In the genomic region with DNA sequence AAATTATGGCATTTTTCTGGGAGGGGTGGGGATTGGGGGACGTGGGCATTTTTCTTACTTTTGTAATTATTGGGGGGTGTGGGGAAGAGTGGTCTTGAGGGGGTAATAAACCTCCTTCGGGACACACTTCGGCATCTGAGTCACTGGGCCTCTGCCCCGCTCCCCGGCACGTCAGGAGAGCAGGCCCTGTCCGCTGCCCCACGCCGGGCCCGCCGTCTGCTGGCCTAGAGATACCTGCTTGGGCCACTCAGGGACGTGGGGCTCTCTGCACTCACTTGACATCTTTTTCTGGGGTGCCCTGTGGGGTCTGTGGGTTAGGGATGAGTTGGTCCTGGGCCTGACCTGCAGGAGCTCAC, we compare ENCODE assay signal across 9 cellular contexts. TPM values are rescaled to one million over a fixed set of nuclear protein-coding genes. Genes with fewer than 3 reads are reported as not detected.
DNase-seq lines count a peak whose midpoint lies in the region; ATAC-seq and TF ChIP-seq lines count a peak whose summit lies in the region.
"Had no signal": no experiment of that assay in that cellular context is flagged by ENCODE, and none has a peak within 500 bp of the region (broad histone marks: within the 10 kb centered on the region; RNA-seq: fewer than 3 reads in every experiment).

No MANE protein-coding gene starts in this region.

- H3F3A ChIP-seq in GM23248 (ENCODE audit: insufficient read depth) = peaks cover 49% of the 10 kb centered on the region

- peaks cover 25% of the 10 kb centered on the region for H3K79me2 ChIP-seq in GM23248 (ENCODE audit: insufficient read depth)

- H3K9me3 Mint-ChIP-seq in glutamatergic neuron (ENCODE audit: unreplicated experiment) = peaks cover 14% of the 10 kb centered on the region

- H3K36me3 Mint-ChIP-seq in glutamatergic neuron (ENCODE audit: unreplicated experiment) = no peaks in the 10 kb centered on the region

- no peak overlapping the region for H3K9ac ChIP-seq in GM23248
- no peak overlapping the region for H3K9ac ChIP-seq in skeletal muscle tissue (ENCODE audit: low read depth in 1 of 3, low read length in 3 of 3)

- peaks cover 15% of the 10 kb centered on the region; the same call in 1 of the 2 replicates for H3K36me3 ChIP-seq in GM23248 (ENCODE audit: low read depth)
- peaks cover 34% of the 10 kb centered on the region for H3K36me3 ChIP-seq in SJSA1
- H3K36me3 ChIP-seq in skeletal muscle tissue (ENCODE audit: control insufficient read depth in 3 of 3, insufficient read depth in 3 of 3, low read length in 3 of 3) = peaks cover 9 to 10% (median 9%) of the 10 kb centered on the region in 3 donors
- H3K36me3 ChIP-seq in BE2C = peaks cover 8% of the 10 kb centered on the region

- H3K27ac ChIP-seq in GM23248 (peak overlapping the region; percentile 97; the same call in 1 of the 2 replicates), SJSA1 (peak overlapping the region; percentile 67; the same call in 1 of the 2 replicates), skeletal muscle tissue (ENCODE audit: low read depth, low read length) (peak overlapping the region; percentile 91)

- 83 to 87% methylated on average over 12 of the region's 12 CpGs for WGBS in GM23248 (ENCODE audit: low coverage in 1 of 2, low lambda C conversion rate in 2 of 2, missing lambda C conversion rate in 2 of 2), 2 experiments

- H3K9me2 ChIP-seq in GM23248 (ENCODE audit: insufficient read depth) = no peaks in the 10 kb centered on the region

- peak overlapping the region; percentile 59 for H3K27ac Mint-ChIP-seq in glutamatergic neuron (ENCODE audit: unreplicated experiment)

- no peak for TF ChIP-seq CTCF in glutamatergic neuron (IDR thresholded peaks at IDR 0.05; ENCODE audit: partially characterized antibody, unreplicated experiment)
- no peak for TF ChIP-seq CTCF in BE2C (IDR thresholded peaks at IDR 0.05; ENCODE audit: low read depth, low read length)

- peaks cover 16% of the 10 kb centered on the region for H3K27me3 Mint-ChIP-seq in glutamatergic neuron (ENCODE audit: unreplicated experiment)

- H3K4me3 ChIP-seq in GM23248 (no peak overlapping the region), SJSA1 (no peak overlapping the region), skeletal muscle tissue (ENCODE audit: low read length in 3 of 3) (no peak overlapping the region), BE2C (ENCODE audit: low read depth, low read length) (no peak overlapping the region)

- H2AFZ ChIP-seq in GM23248 = no peak overlapping the region

- H3K9me3 ChIP-seq in GM23248 (ENCODE audit: low read depth) (no peaks in the 10 kb centered on the region), SJSA1 (replicated peaks) (no peaks in the 10 kb centered on the region; the same call in 1 of the 2 replicates), skeletal muscle tissue (ENCODE audit: control insufficient read depth in 3 of 3, low read length in 3 of 3) (no peaks in the 10 kb centered on the region), BE2C (no peaks in the 10 kb centered on the region)

- H3K4me1 ChIP-seq in GM23248 (ENCODE audit: insufficient read depth) (peaks cover 24% of the 10 kb centered on the region), SJSA1 (replicated peaks) (peaks cover 33% of the 10 kb centered on the region), skeletal muscle tissue (ENCODE audit: control insufficient read depth in 3 of 3, insufficient read depth in 3 of 3, low read length in 3 of 3) (peaks cover 27 to 34% (median 32%) of the 10 kb centered on the region in 3 donors), BE2C (peaks cover 14% of the 10 kb centered on the region)

- H3K27me3 ChIP-seq in GM23248 (replicated peaks; ENCODE audit: insufficient read depth) (no peaks in the 10 kb centered on the region), SJSA1 (replicated peaks) (no peaks in the 10 kb centered on the region), skeletal muscle tissue (ENCODE audit: control insufficient read depth in 3 of 3, insufficient read depth in 3 of 3, low read length in 3 of 3) (no peaks in the 10 kb centered on the region), BE2C (no peaks in the 10 kb centered on the region)

- peaks cover 10% of the 10 kb centered on the region; the same call in 1 of the 2 replicates for H4K20me1 ChIP-seq in GM23248 (ENCODE audit: insufficient read depth)

- in situ Hi-C loops in GM23248 (cut with MboI) = no loop called here

- no peak for DNase-seq in GM23248
- DNase-seq in SJSA1 (ENCODE audit: low read depth in 1 of 2, low spot score in 2 of 2) = no peak
- no peak for DNase-seq in glutamatergic neuron
- DNase-seq in stimulated activated CD4-positive, alpha-beta T cell treated with anti-CD3 and anti-CD28 coated beads, Interleukin-2, amount 100 ng/mL, for 48 hours = no peak
- DNase-seq in BE2C = no peak
- no peak for DNase-seq in GOT3 (lab: John Stamatoyannopoulos, UW)
- DNase-seq: NCI-H2029 treated with DMSO at 0.1 percent for 48 hours had no signal

- peaks cover 22% of the 10 kb centered on the region for H3K4me1 Mint-ChIP-seq in glutamatergic neuron (ENCODE audit: low read depth, unreplicated experiment)

- no peak overlapping the region for H3K4me2 ChIP-seq in GM23248 (ENCODE audit: unreplicated experiment)

- ATAC-seq in HG03280 (IDR thresholded peaks at IDR 0.05; ENCODE audit: unreplicated experiment) = no peak

- H3K4me3 Mint-ChIP-seq in glutamatergic neuron (ENCODE audit: unreplicated experiment) = no peak overlapping the region

RNA-seq across cellular contexts. Expression of a gene that starts 3.5 kb away (rescaled TPM):
- total RNA-seq in GM23248 (2014; rRNA removed; shearing (Covaris generic)) = 2,276 and 2,848 TPM in 2 replicates
- polyA plus RNA-seq in GM23248 (2016; fragmentation: Nextera tagmentation; extraction: Ambion mirVana) = 8,171 and 8,242 TPM in 2 replicates
- total RNA-seq in SJSA1 (2014; rRNA removed; shearing (Covaris generic)) = 2,837 and 3,145 TPM in 2 replicates
- total RNA-seq in glutamatergic neuron (ENCODE audit: unreplicated experiment) (875 TPM), skeletal muscle tissue (470 TPM)
- polyA plus RNA-seq in BE2C (2012; ENCODE audit: insufficient read depth, insufficient read length, low read depth) = 845 TPM

RNA-seq across cellular contexts. Expression of a gene that starts 7.0 kb away (rescaled TPM):
- 106 and 119 TPM in 2 replicates for total RNA-seq in GM23248 (2014; rRNA removed; shearing (Covaris generic))
- 92.7 and 97.3 TPM in 2 replicates for polyA plus RNA-seq in GM23248 (2016; fragmentation: Nextera tagmentation; extraction: Ambion mirVana)
- total RNA-seq in SJSA1 (2014; rRNA removed; shearing (Covaris generic)) = 57.4 and 75.1 TPM in 2 replicates
- total RNA-seq in glutamatergic neuron (ENCODE audit: unreplicated experiment) (87.7 TPM), skeletal muscle tissue (20.4 TPM)
- polyA plus RNA-seq in BE2C (2012; ENCODE audit: insufficient read depth, insufficient read length, low read depth) = 70.8 TPM

RNA-seq across cellular contexts. Expression of a gene that starts 28.2 kb away (rescaled TPM):
- not detected in 2 replicates for total RNA-seq in GM23248 (2014; rRNA removed; shearing (Covaris generic))
- polyA plus RNA-seq in GM23248 (2016; fragmentation: Nextera tagmentation; extraction: Ambion mirVana) = not detected in 2 replicates
- 0.16 and 1.7 TPM in 2 replicates for total RNA-seq in SJSA1 (2014; rRNA removed; shearing (Covaris generic))
- not detected for total RNA-seq in glutamatergic neuron (ENCODE audit: unreplicated experiment)
- total RNA-seq in skeletal muscle tissue = not detected
- polyA plus RNA-seq in BE2C (2012; ENCODE audit: insufficient read depth, insufficient read length, low read depth) = not detected

RNA-seq across cellular contexts. Expression of a gene that starts 31.5 kb away (rescaled TPM):
- total RNA-seq in GM23248 (2014; rRNA removed; shearing (Covaris generic)) = 78.4 and 80.1 TPM in 2 replicates
- polyA plus RNA-seq in GM23248 (2016; fragmentation: Nextera tagmentation; extraction: Ambion mirVana) = 85.6 and 92.6 TPM in 2 replicates
- 19.5 and 38.2 TPM in 2 replicates for total RNA-seq in SJSA1 (2014; rRNA removed; shearing (Covaris generic))
- 69.0 TPM for total RNA-seq in glutamatergic neuron (ENCODE audit: unreplicated experiment)
- 42.8 TPM for total RNA-seq in skeletal muscle tissue
- 10.3 TPM for polyA plus RNA-seq in BE2C (2012; ENCODE audit: insufficient read depth, insufficient read length, low read depth)

RNA-seq across cellular contexts. Expression of a gene that starts 32.0 kb away (rescaled TPM):
- 177 TPM in 2 replicates for total RNA-seq in GM23248 (2014; rRNA removed; shearing (Covaris generic))
- polyA plus RNA-seq in GM23248 (2016; fragmentation: Nextera tagmentation; extraction: Ambion mirVana) = 129 and 130 TPM in 2 replicates
- total RNA-seq in SJSA1 (2014; rRNA removed; shearing (Covaris generic)) = 238 and 322 TPM in 2 replicates
- 60.9 TPM for total RNA-seq in glutamatergic neuron (ENCODE audit: unreplicated experiment)
- 101 TPM for total RNA-seq in skeletal muscle tissue
- 359 TPM for polyA plus RNA-seq in BE2C (2012; ENCODE audit: insufficient read depth, insufficient read length, low read depth)
